7 cellular contexts compared by ENCODE assay signal in genomic region chr5:82793808-82794419, GRCh38.
A peak's percentile ranks its signal among the peaks of the same experiment; 100 is the strongest.
DNase-seq lines count a peak whose midpoint lies in the region; ATAC-seq and TF ChIP-seq lines count a peak whose summit lies in the region.

No MANE protein-coding gene starts in this region.

- no peak for ATAC-seq in activated naive CD8-positive, alpha-beta T cell treated with anti-CD3 and anti-CD28 coated beads, Interleukin-2, amount 50 U/mL, for 24 hours
- peak; percentile 46 for ATAC-seq in left colon
- ATAC-seq in stimulated activated effector memory CD8-positive, alpha-beta T cell treated with anti-CD3 and anti-CD28 coated beads, Interleukin-12 subunit alpha, Interleukin-12 subunit beta, amount 100 ng/mL, for 72 hours, result no peak
- no peak for ATAC-seq in GM18505 (IDR thresholded peaks at IDR 0.05; ENCODE audit: unreplicated experiment)
- ATAC-seq in GM21529 (IDR thresholded peaks at IDR 0.05; ENCODE audit: unreplicated experiment), result no peak

- H3K36me3 Mint-ChIP-seq in activated naive CD8-positive, alpha-beta T cell treated with anti-CD3 and anti-CD28 coated beads, Interleukin-2, amount 50 U/mL, for 24 hours (ENCODE audit: low read depth), result no peaks in the 10 kb centered on the region
- H3K36me3 Mint-ChIP-seq in stimulated activated effector memory CD8-positive, alpha-beta T cell treated with anti-CD3 and anti-CD28 coated beads, Interleukin-12 subunit alpha, Interleukin-12 subunit beta, amount 100 ng/mL, for 72 hours, result no peaks in the 10 kb centered on the region

- no peaks in the 10 kb centered on the region for H3K9me3 Mint-ChIP-seq in activated naive CD8-positive, alpha-beta T cell treated with anti-CD3 and anti-CD28 coated beads, Interleukin-2, amount 50 U/mL, for 24 hours
- H3K9me3 Mint-ChIP-seq in stimulated activated effector memory CD8-positive, alpha-beta T cell treated with anti-CD3 and anti-CD28 coated beads, Interleukin-12 subunit alpha, Interleukin-12 subunit beta, amount 100 ng/mL, for 72 hours, result no peaks in the 10 kb centered on the region

- no peak for TF ChIP-seq POLR2A in GM18505 (IDR thresholded peaks at IDR 0.05; ENCODE audit: borderline replicate concordance, extremely low read depth, insufficient read depth, insufficient read length)

- H3K4me1 Mint-ChIP-seq in activated naive CD8-positive, alpha-beta T cell treated with anti-CD3 and anti-CD28 coated beads, Interleukin-2, amount 50 U/mL, for 24 hours, result no peaks in the 10 kb centered on the region
- no peaks in the 10 kb centered on the region for H3K4me1 Mint-ChIP-seq in stimulated activated effector memory CD8-positive, alpha-beta T cell treated with anti-CD3 and anti-CD28 coated beads, Interleukin-12 subunit alpha, Interleukin-12 subunit beta, amount 100 ng/mL, for 72 hours

- no peak overlapping the region for H3K4me3 Mint-ChIP-seq in activated naive CD8-positive, alpha-beta T cell treated with anti-CD3 and anti-CD28 coated beads, Interleukin-2, amount 50 U/mL, for 24 hours
- no peak overlapping the region for H3K4me3 Mint-ChIP-seq in stimulated activated effector memory CD8-positive, alpha-beta T cell treated with anti-CD3 and anti-CD28 coated beads, Interleukin-12 subunit alpha, Interleukin-12 subunit beta, amount 100 ng/mL, for 72 hours

- H3K27ac Mint-ChIP-seq in activated naive CD8-positive, alpha-beta T cell treated with anti-CD3 and anti-CD28 coated beads, Interleukin-2, amount 50 U/mL, for 24 hours, result no peak overlapping the region
- H3K27ac Mint-ChIP-seq in stimulated activated effector memory CD8-positive, alpha-beta T cell treated with anti-CD3 and anti-CD28 coated beads, Interleukin-12 subunit alpha, Interleukin-12 subunit beta, amount 100 ng/mL, for 72 hours, result no peak overlapping the region

- no peaks in the 10 kb centered on the region for H3K27me3 Mint-ChIP-seq in activated naive CD8-positive, alpha-beta T cell treated with anti-CD3 and anti-CD28 coated beads, Interleukin-2, amount 50 U/mL, for 24 hours

- DNase-seq in GM03348 (ENCODE audit: low spot score) (peak; percentile 34), MV-4-11 (lab: John Stamatoyannopoulos, UW) (peak; percentile 1), left colon (peak in 1 of 2 donors; percentile 42)
- DNase-seq in activated naive CD8-positive, alpha-beta T cell treated with anti-CD3 and anti-CD28 coated beads, Interleukin-2, amount 50 U/mL, for 24 hours, result peak; percentile 39
- peak; percentile 30 to 55 for DNase-seq in stimulated activated effector memory CD8-positive, alpha-beta T cell treated with anti-CD3 and anti-CD28 coated beads, Interleukin-12 subunit alpha, Interleukin-12 subunit beta, amount 100 ng/mL, for 72 hours (ENCODE audit: low spot score in 2 of 2)

- intact Hi-C loops in left colon (cut with DNase I, micrococcal nuclease), result no loop called here
